Comparison of ENCODE assay signal across 8 cellular contexts in genomic region chr2:223943561-223944008, GRCh38. TPM values are rescaled to one million over a fixed set of nuclear protein-coding genes. Genes with fewer than 3 reads are reported as not detected.
DNase-seq lines count a peak whose midpoint lies in the region; ATAC-seq and TF ChIP-seq lines count a peak whose summit lies in the region.

No MANE protein-coding gene starts in this region.

- TSS peak; percentile 56 for BruUV-seq in Caco-2 (replicated peaks; lab: Mats Ljungman, UMichigan)

- H3K9me3 Mint-ChIP-seq in Caco-2 (ENCODE audit: unreplicated experiment) (no peaks in the 10 kb centered on the region), mesothelial cell of epicardium (no peaks in the 10 kb centered on the region)

- TF ChIP-seq CTCF in Caco-2 (IDR thresholded peaks at IDR 0.05; ENCODE audit: insufficient read depth in 1 of 2, low read depth in 1 of 2, low read length in 1 of 2, severe bottlenecking in 1 of 2, unreplicated experiment in 1 of 2) (no peak), mesothelial cell of epicardium (IDR thresholded peaks at IDR 0.05; ENCODE audit: unreplicated experiment) (no peak), vagina (IDR thresholded peaks at IDR 0.05) (no peak)

- no peaks in the 10 kb centered on the region for H3K36me3 ChIP-seq in Caco-2 (ENCODE audit: control insufficient read depth, insufficient read depth, low read length)
- no peaks in the 10 kb centered on the region for H3K36me3 ChIP-seq in vagina

- H3K4me1 ChIP-seq in Caco-2 (peaks cover 29% of the 10 kb centered on the region), vagina (peaks cover 48% of the 10 kb centered on the region)

- H3K4me1 Mint-ChIP-seq in Caco-2 (ENCODE audit: low read depth, unreplicated experiment) (peaks cover 36% of the 10 kb centered on the region), mesothelial cell of epicardium (peaks cover 25% of the 10 kb centered on the region)

- peak overlapping the region; percentile 96 for H3K4me3 ChIP-seq in Caco-2 (ENCODE audit: low read depth, low read length)
- H3K4me3 ChIP-seq in vagina: peak overlapping the region; percentile 95 to 98

- H3K36me3 Mint-ChIP-seq in Caco-2 (ENCODE audit: insufficient read depth, unreplicated experiment) (peaks cover 33% of the 10 kb centered on the region), mesothelial cell of epicardium (peaks cover 10% of the 10 kb centered on the region)

- CTCF ChIA-PET in Caco-2 (lab: Charles Lee): interaction anchor here (0.9 to 1.2 kb wide), 2 partner anchors 13 to 41 kb away, joined by 3 to 7 read pairs; no protein-coding TSS in a partner anchor

- ATAC-seq in GM18861 (IDR thresholded peaks at IDR 0.05; ENCODE audit: unreplicated experiment) (no peak), HG03175 (IDR thresholded peaks at IDR 0.05; ENCODE audit: unreplicated experiment) (no peak)

- H3K27ac ChIP-seq in vagina: peak overlapping the region; percentile 96

- POLR2A ChIA-PET in Caco-2 (lab: Charles Lee): interaction anchor here (0.6 to 1.3 kb wide), 3 partner anchors 10 to 83 kb away, joined by 3 to 8 read pairs (median 6); no protein-coding TSS in a partner anchor

- H3K27me3 ChIP-seq in Caco-2 (replicated peaks; ENCODE audit: control insufficient read depth, insufficient read depth, low read length): no peaks in the 10 kb centered on the region
- no peaks in the 10 kb centered on the region for H3K27me3 ChIP-seq in vagina

- H3K27ac Mint-ChIP-seq in Caco-2 (ENCODE audit: unreplicated experiment): peak overlapping the region; percentile 94
- peak overlapping the region; percentile 93 for H3K27ac Mint-ChIP-seq in mesothelial cell of epicardium

- H3K27me3 Mint-ChIP-seq in Caco-2 (ENCODE audit: insufficient read depth, unreplicated experiment): no peaks in the 10 kb centered on the region
- no peaks in the 10 kb centered on the region for H3K27me3 Mint-ChIP-seq in mesothelial cell of epicardium (ENCODE audit: low read depth)

- no peak for TF ChIP-seq POLR2A in vagina (IDR thresholded peaks at IDR 0.05)

- H3K4me3 Mint-ChIP-seq in Caco-2 (ENCODE audit: unreplicated experiment): peak overlapping the region; percentile 97
- peak overlapping the region; percentile 93 for H3K4me3 Mint-ChIP-seq in mesothelial cell of epicardium

- H3K9me3 ChIP-seq in Caco-2 (no peaks in the 10 kb centered on the region), vagina (no peaks in the 10 kb centered on the region)

- intact Hi-C loops in Caco-2 (cut with micrococcal nuclease; ENCODE audit: unreplicated experiment): no loop called here
- intact Hi-C loops in vagina (cut with DNase I): no loop called here

- DNase-seq in Caco-2: no peak
- peak; percentile 21 for DNase-seq in MV-4-11 (lab: John Stamatoyannopoulos, UW)
- peak; percentile 38 for DNase-seq in cerebellar cortex (ENCODE audit: low spot score)
- no peak for DNase-seq in mesothelial cell of epicardium (ENCODE audit: low spot score in 2 of 2, unreplicated experiment in 2 of 2)
- DNase-seq in vagina (ENCODE audit: extremely low spot score in 2 of 2): no peak
- no peak for DNase-seq in NCI-H187 (lab: John Stamatoyannopoulos, UW)

RNA-seq across cellular contexts. Expression of gene WDFY1, which starts 1.6 kb away (rescaled TPM):
- 110 and 123 TPM in 2 replicates for total RNA-seq in Caco-2 (2022)
- total RNA-seq in mesothelial cell of epicardium: 45.1 to 50.1 TPM (median 46.2 TPM) in 3 replicates
- 44.2 TPM for total RNA-seq in vagina

RNA-seq across cellular contexts. Expression of gene MRPL44, which starts 13.7 kb away (rescaled TPM):
- total RNA-seq in Caco-2 (2022) (64.9 and 66.6 TPM in 2 replicates), mesothelial cell of epicardium (25.8 to 27.6 TPM (median 27.3 TPM) in 3 replicates), vagina (11.8 TPM)

Comparison
In these comparisons a context has a peak if more than half of its experiments do, and no peak if none do; other contexts are left out.
1. DNase-seq: peak in MV-4-11 (single experiment) and cerebellar cortex (single experiment); none in Caco-2 (0 of 2), mesothelial cell of epicardium (0 of 2), vagina (0 of 2) and NCI-H187 (0 of 2).